Comparison of ENCODE assay signal across 14 cellular contexts in the genomic region with DNA sequence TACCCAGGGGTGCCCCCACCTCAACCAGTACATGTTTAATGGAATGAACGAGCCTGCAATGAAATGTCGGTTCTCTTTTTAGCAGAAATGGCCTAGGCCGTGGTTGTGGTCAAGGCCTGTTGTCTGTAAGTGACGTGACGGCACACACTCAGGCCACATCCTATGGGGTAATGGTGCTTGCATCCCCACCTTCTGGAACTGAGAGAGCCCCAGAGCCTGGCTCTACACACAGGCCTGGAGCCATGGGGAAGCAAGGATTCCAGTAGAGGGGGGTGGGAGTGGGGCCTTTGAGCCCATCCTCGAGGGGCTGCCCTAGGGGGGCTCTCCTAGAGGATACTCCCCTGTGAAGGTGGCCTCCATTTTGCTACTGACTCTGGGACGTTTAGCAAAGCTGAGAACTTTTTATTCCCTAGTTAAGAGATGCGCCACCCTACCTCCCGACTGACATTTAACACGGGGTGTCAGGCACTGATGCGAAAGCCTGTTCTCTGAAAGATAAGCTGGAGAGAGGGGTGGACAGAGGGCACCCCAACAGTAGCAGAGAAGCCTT. TPM values are rescaled to one million over a fixed set of nuclear protein-coding genes. Genes with fewer than 3 reads are reported as not detected.
DNase-seq lines count a peak whose midpoint lies in the region; ATAC-seq and TF ChIP-seq lines count a peak whose summit lies in the region.
"Had no signal": no experiment of that assay in that cellular context is flagged by ENCODE, and none has a peak within 500 bp of the region (broad histone marks: within the 10 kb centered on the region; RNA-seq: fewer than 3 reads in every experiment).

No MANE protein-coding gene starts in this region.

- H3K36me3 ChIP-seq in left lung (no peaks in the 10 kb centered on the region), PC-3 (ENCODE audit: low read depth, low read length) (no peaks in the 10 kb centered on the region), ascending aorta (no peaks in the 10 kb centered on the region)
- H3K36me3 ChIP-seq: SJSA1, vagina had no signal

- no peak for TF ChIP-seq CTCF in left lung (IDR thresholded peaks at IDR 0.05)
- no peak for TF ChIP-seq CTCF in GM13977 (IDR thresholded peaks at IDR 0.05; ENCODE audit: extremely low read depth, insufficient read depth, missing control alignments)
- no peak for TF ChIP-seq CTCF in PC-3 (conservative IDR thresholded peaks at IDR 0.05; ENCODE audit: low read depth, low read length)
- no peak for TF ChIP-seq CTCF in ascending aorta (IDR thresholded peaks at IDR 0.05)

- H3K4me2 ChIP-seq in PC-3 (ENCODE audit: low read length): no peak overlapping the region

- intact Hi-C loops in left ventricle myocardium superior (cut with micrococcal nuclease): no loop called here
- intact Hi-C loops in left cardiac atrium (cut with DNase I): no loop called here
- intact Hi-C loops in left lung (cut with DNase I): no loop called here
- intact Hi-C loops in PC-3 (cut with micrococcal nuclease): no loop called here
- intact Hi-C loops in ascending aorta (cut with DNase I): no loop called here

- ATAC-seq in left ventricle myocardium superior (peak; percentile 14), left cardiac atrium (no peak), left lung (peak; percentile 20), PC-3 (no peak), GM21825 (IDR thresholded peaks at IDR 0.05; ENCODE audit: unreplicated experiment) (no peak)

- peaks cover 10% of the 10 kb centered on the region for H3K79me2 ChIP-seq in PC-3 (ENCODE audit: low read length)

- no peaks in the 10 kb centered on the region for H4K20me1 ChIP-seq in PC-3 (ENCODE audit: low read length)

- H3K27ac ChIP-seq in left lung (peak overlapping the region in 1 of 2 donors; percentile 80), PC-3 (ENCODE audit: low read length) (no peak overlapping the region), ascending aorta (peak overlapping the region in 1 of 2 donors; percentile 31)
- H3K27ac ChIP-seq: SJSA1, vagina, VCaP had no signal

- H2AFZ ChIP-seq in PC-3 (ENCODE audit: low read length): no peak overlapping the region

- peaks cover 4 to 81% of the 10 kb centered on the region in 2 donors for H3K4me1 ChIP-seq in left lung
- no peaks in the 10 kb centered on the region for H3K4me1 ChIP-seq in PC-3 (ENCODE audit: insufficient read depth, low read length)
- H3K4me1 ChIP-seq in ascending aorta: peaks cover 0 to 25% of the 10 kb centered on the region in 2 donors
- H3K4me1 ChIP-seq: SJSA1 had no signal

- no peaks in the 10 kb centered on the region for H3F3A ChIP-seq in PC-3 (ENCODE audit: low read length, unreplicated experiment)

- CTCF ChIA-PET in PC-3 (lab: Charles Lee): no interaction called here

- no TSS peak for BruUV-seq in PC-3 (replicated peaks; lab: Mats Ljungman, UMichigan)

- no peak overlapping the region for H3K9ac ChIP-seq in PC-3 (ENCODE audit: low read length)

- in situ Hi-C loops in GM13977 (cut with MboI; ENCODE audit: low pct_unique_long_range_greater_than_20kb, low sequenced_read_pairs, unreplicated experiment): no loop called here

- DNase-seq in left ventricle myocardium superior (no peak), left cardiac atrium (no peak), NOMO-1 (lab: John Stamatoyannopoulos, UW; ENCODE audit: unreplicated experiment in 2 of 2) (peak; percentile 46 to 56), left lung (no peak), GM13977 (ENCODE audit: low spot score) (no peak), PC-3 (no peak), ascending aorta (ENCODE audit: low spot score in 2 of 2) (no peak)
- DNase-seq: NCI-H1436, NCI-H526 had no signal

- H3K9me3 ChIP-seq in left lung: no peaks in the 10 kb centered on the region
- no peaks in the 10 kb centered on the region for H3K9me3 ChIP-seq in PC-3 (ENCODE audit: low read length)
- no peaks in the 10 kb centered on the region for H3K9me3 ChIP-seq in ascending aorta
- H3K9me3 ChIP-seq: SJSA1, vagina had no signal

- no peaks in the 10 kb centered on the region for H3K9me2 ChIP-seq in PC-3 (replicated peaks; ENCODE audit: low read length)

- H3K27me3 ChIP-seq in left lung: no peaks in the 10 kb centered on the region
- H3K27me3 ChIP-seq in PC-3 (ENCODE audit: low read length): no peaks in the 10 kb centered on the region
- H3K27me3 ChIP-seq in ascending aorta: no peaks in the 10 kb centered on the region
- H3K27me3 ChIP-seq: SJSA1, vagina had no signal

- POLR2A ChIA-PET in PC-3 (lab: Charles Lee; ENCODE audit: unreplicated experiment): no interaction called here

- H3K4me3 ChIP-seq in left lung (no peak overlapping the region), PC-3 (ENCODE audit: low read length) (no peak overlapping the region), ascending aorta (no peak overlapping the region)
- H3K4me3 ChIP-seq: dorsolateral prefrontal cortex, SJSA1, vagina had no signal

RNA-seq across cellular contexts. Expression of a gene that starts 6.6 kb away (rescaled TPM):
- total RNA-seq in left ventricle myocardium superior: 14.7 TPM
- total RNA-seq in left cardiac atrium: 10 to 100 TPM; 19.1 to 19.9 TPM
- total RNA-seq in left lung: 10 to 100 TPM; 25.7 to 54.8 TPM
- total RNA-seq in PC-3 (2014; rRNA removed): 4.8 and 6.2 TPM in 2 replicates
- total RNA-seq in ascending aorta: 30.3 TPM

Comparison
In these comparisons a context has a peak if more than half of its experiments do, and no peak if none do; other contexts are left out.
1. ATAC-seq: peak in left ventricle myocardium superior (single experiment) and left lung (single experiment); none in left cardiac atrium (0 of 2), PC-3 (single experiment) and GM21825 (single experiment).
2. DNase-seq: peak in NOMO-1 (2 of 2); none in left ventricle myocardium superior (single experiment), left cardiac atrium (single experiment), left lung (0 of 2), GM13977 (single experiment), PC-3 (single experiment) and ascending aorta (0 of 2).